18 cellular contexts compared by ENCODE assay signal in genomic region chr9:38232895-38233294, GRCh38.
DNase-seq lines count a peak whose midpoint lies in the region; ATAC-seq, FAIRE-seq and TF ChIP-seq lines count a peak whose summit lies in the region.
"Had no signal": no experiment of that assay in that cellular context is flagged by ENCODE, and none has a peak within 500 bp of the region (broad histone marks: within the 10 kb centered on the region; RNA-seq: fewer than 3 reads in every experiment).

No MANE protein-coding gene starts in this region.

- H4K91ac ChIP-seq in IMR-90 (ENCODE audit: insufficient read depth, low read depth, low read length) (no peak overlapping the region), mesenchymal stem cell (ENCODE audit: low read length) (no peak overlapping the region)

- WGBS in IMR-90 (ENCODE audit: extremely low coverage in 2 of 2, insufficient read length in 1 of 2), 2 experiments: 92% methylated on average over 2 of the region's 6 CpGs; no CpG with 5 or more reads in 1 of the 2 experiments
- WGBS in mesenchymal stem cell: 88% methylated on average over 6 of the region's 6 CpGs

- H3K23ac ChIP-seq in IMR-90 (ENCODE audit: low read depth, low read length) (no peak overlapping the region), mesenchymal stem cell (ENCODE audit: low read length in 2 of 2) (no peak overlapping the region)

- H3K9ac ChIP-seq in IMR-90 (ENCODE audit: low read depth, low read length): no peak overlapping the region
- no peak overlapping the region for H3K9ac ChIP-seq in mesenchymal stem cell (ENCODE audit: low read length)

- no peak overlapping the region for H3K56ac ChIP-seq in IMR-90 (ENCODE audit: extremely low read depth, insufficient read depth, low read length)

- H4K5ac ChIP-seq in IMR-90 (ENCODE audit: low read depth, low read length): no peak overlapping the region

- no peak overlapping the region for H2AFZ ChIP-seq in IMR-90 (replicated peaks; ENCODE audit: low read length, poor library complexity)
- H2AFZ ChIP-seq in mesenchymal stem cell (ENCODE audit: low read depth, low read length): no peak overlapping the region

- no peak for ATAC-seq in IMR-90 (ENCODE audit: low read depth)
- ATAC-seq: CD8-positive, alpha-beta T cell; Panc1 had no signal

- POLR2A ChIA-PET in IMR-90 (lab: Charles Lee; ENCODE audit: unreplicated experiment): no interaction called here

- no peak overlapping the region for H4K8ac ChIP-seq in IMR-90 (ENCODE audit: low read depth in 2 of 2, low read length in 2 of 2)
- no peak overlapping the region for H4K8ac ChIP-seq in mesenchymal stem cell (ENCODE audit: low read length)

- H3K4me3 ChIP-seq in IMR-90 (ENCODE audit: insufficient read depth, low read depth, low read length) (no peak overlapping the region), mesenchymal stem cell (ENCODE audit: insufficient read depth in 1 of 2, low read depth in 1 of 2, low read length in 2 of 2) (no peak overlapping the region)

- H2BK15ac ChIP-seq in IMR-90 (ENCODE audit: low read depth, low read length) (no peak overlapping the region), mesenchymal stem cell (ENCODE audit: low read depth, poor library complexity, severe bottlenecking) (no peak overlapping the region)

- H2BK5ac ChIP-seq in IMR-90 (ENCODE audit: low read depth, low read length, poor library complexity, severe bottlenecking) (no peak overlapping the region), mesenchymal stem cell (ENCODE audit: low read depth, low read length, poor library complexity, severe bottlenecking) (no peak overlapping the region)

- TF ChIP-seq CTCF in IMR-90 (conservative IDR thresholded peaks at IDR 0.05; ENCODE audit: low read depth, low read length) (no peak), osteocyte (IDR thresholded peaks at IDR 0.05) (no peak)

- no peak overlapping the region for H3K14ac ChIP-seq in IMR-90 (replicated peaks; ENCODE audit: low read depth, low read length)
- H3K14ac ChIP-seq in mesenchymal stem cell (ENCODE audit: low read length in 2 of 2): no peak overlapping the region

- H2BK120ac ChIP-seq in IMR-90 (ENCODE audit: low read depth, low read length) (no peak overlapping the region), mesenchymal stem cell (ENCODE audit: low read depth, low read length) (no peak overlapping the region)

- no peak overlapping the region for H2AK5ac ChIP-seq in IMR-90 (ENCODE audit: low read depth, low read length)
- no peak overlapping the region for H2AK5ac ChIP-seq in mesenchymal stem cell (ENCODE audit: low read length, severe bottlenecking)

- H3K79me1 ChIP-seq in IMR-90 (ENCODE audit: low read depth in 1 of 2, low read length in 2 of 2) (no peaks in the 10 kb centered on the region), mesenchymal stem cell (replicated peaks; ENCODE audit: low read length, poor library complexity, severe bottlenecking) (no peaks in the 10 kb centered on the region)

- H3K4me2 ChIP-seq in IMR-90 (ENCODE audit: low read depth, low read length) (no peak overlapping the region), mesenchymal stem cell (ENCODE audit: low read length, poor library complexity, severe bottlenecking) (no peak overlapping the region)

- no peak overlapping the region for H2BK20ac ChIP-seq in IMR-90 (ENCODE audit: low read depth, low read length)

- H3K4ac ChIP-seq in IMR-90 (ENCODE audit: low read depth, low read length) (no peak overlapping the region), mesenchymal stem cell (ENCODE audit: low read depth in 1 of 2, low read length in 2 of 2) (no peak overlapping the region)

- dilution Hi-C loops in IMR-90 (cut with HindIII; ENCODE audit: low sequenced_read_pairs, unreplicated experiment): no loop called here

- H3K9me3 ChIP-seq in IMR-90 (ENCODE audit: control insufficient read depth, insufficient read depth, low read length) (no peaks in the 10 kb centered on the region), mesenchymal stem cell (ENCODE audit: control insufficient read depth, low read length) (no peaks in the 10 kb centered on the region)
- H3K9me3 ChIP-seq: BE2C had no signal

- H3K27ac ChIP-seq in IMR-90 (ENCODE audit: insufficient read depth, low read length) (no peak overlapping the region), mesenchymal stem cell (ENCODE audit: low read length, poor library complexity, severe bottlenecking) (no peak overlapping the region)

- no peak for TF ChIP-seq RAD21 in IMR-90 (IDR thresholded peaks at IDR 0.05; ENCODE audit: low read length)

- no peaks in the 10 kb centered on the region for H3K36me3 ChIP-seq in IMR-90 (ENCODE audit: control insufficient read depth, insufficient read depth, low read length)
- no peaks in the 10 kb centered on the region for H3K36me3 ChIP-seq in mesenchymal stem cell (ENCODE audit: control insufficient read depth in 1 of 2, insufficient read depth in 2 of 2, low read depth in 1 of 2, low read length in 2 of 2)
- H3K36me3 ChIP-seq: BE2C had no signal

- H3K4me3 Mint-ChIP-seq in osteocyte (ENCODE audit: unreplicated experiment): no peak overlapping the region
- H3K4me3 Mint-ChIP-seq: CD8-positive, alpha-beta T cell had no signal

- in situ Hi-C loops in IMR-90 (cut with MboI; ENCODE audit: low sequenced_read_pairs): no loop called here

- no peak overlapping the region for H2BK12ac ChIP-seq in mesenchymal stem cell (ENCODE audit: low read length in 2 of 2)

- peaks cover 10% of the 10 kb centered on the region for H3K4me1 Mint-ChIP-seq in osteocyte (ENCODE audit: unreplicated experiment)

- H2AK9ac ChIP-seq in IMR-90 (replicated peaks; ENCODE audit: low read depth, low read length, poor library complexity): peak overlapping the region; percentile 29

- H3K27ac Mint-ChIP-seq in osteocyte (ENCODE audit: unreplicated experiment): no peak overlapping the region
- H3K27ac Mint-ChIP-seq: CD8-positive, alpha-beta T cell had no signal

- BruUV-seq in IMR-90 (replicated peaks; lab: Mats Ljungman, UMichigan): no TSS peak

- no peaks in the 10 kb centered on the region for H4K20me1 ChIP-seq in IMR-90 (ENCODE audit: insufficient read depth, low read length)

- H3K9me3 Mint-ChIP-seq in osteocyte (ENCODE audit: unreplicated experiment): no peaks in the 10 kb centered on the region
- H3K9me3 Mint-ChIP-seq: CD8-positive, alpha-beta T cell had no signal

- DNase-seq in NCI-H748 (lab: John Stamatoyannopoulos, UW; ENCODE audit: unreplicated experiment): peak; percentile 28
- no peak for DNase-seq in NCI-H748 treated with DMSO at 0.1 percent for 48 hours (lab: John Stamatoyannopoulos, UW)
- no peak for DNase-seq in IMR-90
- DNase-seq in cerebellar cortex (ENCODE audit: low spot score): peak; percentile 4
- DNase-seq in osteocyte (ENCODE audit: extremely low spot score, unreplicated experiment): peak; percentile 71
- DNase-seq in urothelium cell line (ENCODE audit: low spot score): no peak
- DNase-seq in mesenchymal stem cell: no peak
- DNase-seq in HCEC 1CT: no peak
- DNase-seq: 8988T, EL, Karpas-422, NCI-H1105, NCI-H1930, NCI-H446 had no signal

- CTCF ChIA-PET in IMR-90 (lab: Yijun Ruan, JAX): no interaction called here

- H3K27me3 ChIP-seq in IMR-90 (ENCODE audit: control insufficient read depth, insufficient read depth, low read length): peaks cover 62% of the 10 kb centered on the region
- peaks cover 12 to 25% of the 10 kb centered on the region in 2 experiments for H3K27me3 ChIP-seq in mesenchymal stem cell (ENCODE audit: control insufficient read depth in 1 of 2, insufficient read depth in 1 of 2, low read length in 2 of 2)

- peaks cover 50% of the 10 kb centered on the region for H3K27me3 Mint-ChIP-seq in osteocyte (ENCODE audit: unreplicated experiment)

- H3K36me3 Mint-ChIP-seq in osteocyte (ENCODE audit: unreplicated experiment): no peaks in the 10 kb centered on the region
- H3K36me3 Mint-ChIP-seq: CD8-positive, alpha-beta T cell had no signal

- no peak for TF ChIP-seq POLR2A in IMR-90 (IDR thresholded peaks at IDR 0.05; ENCODE audit: low read depth, low read length)

- FAIRE-seq in urothelium cell line (lab: Jason Lieb, UNC): no peak
- FAIRE-seq: H54 had no signal

- no peak overlapping the region for H3K18ac ChIP-seq in IMR-90 (ENCODE audit: low read depth, low read length)
- H3K18ac ChIP-seq in mesenchymal stem cell (ENCODE audit: low read depth in 1 of 2, low read length in 2 of 2): no peak overlapping the region

- H3K9me1 ChIP-seq in IMR-90 (ENCODE audit: insufficient read depth, low read length): no peaks in the 10 kb centered on the region

- H3K4me1 ChIP-seq in IMR-90 (ENCODE audit: control insufficient read depth, insufficient read depth, low read length): no peaks in the 10 kb centered on the region
- H3K4me1 ChIP-seq in mesenchymal stem cell (ENCODE audit: control insufficient read depth, insufficient read depth, low read depth, low read length): peaks cover 4% of the 10 kb centered on the region

- intact Hi-C loops in IMR-90 (cut with micrococcal nuclease): no loop called here

TF ChIP-seq in IMR-90, 13 proteins besides CTCF, POLR2A, EP300 and RAD21 (continues in another document):
- TF ChIP-seq RCOR1 (IDR thresholded peaks at IDR 0.05; ENCODE audit: insufficient replicate concordance, low read length) (no peak), MAFK (IDR thresholded peaks at IDR 0.05; ENCODE audit: low read depth, low read length) (no peak), USF2 (IDR thresholded peaks at IDR 0.05; ENCODE audit: low read depth, low read length) (no peak), FOS (IDR thresholded peaks at IDR 0.05; ENCODE audit: low read depth, low read length) (no peak), NFE2L2 (IDR thresholded peaks at IDR 0.05; ENCODE audit: low read depth, low read length) (no peak), MXI1 (IDR thresholded peaks at IDR 0.05; ENCODE audit: borderline replicate concordance, low read depth, low read length) (no peak), CHD1 (IDR thresholded peaks at IDR 0.05; ENCODE audit: low read depth, low read length) (no peak), MAZ (IDR thresholded peaks at IDR 0.05; ENCODE audit: borderline replicate concordance, low read depth, low read length) (no peak), BHLHE40 (IDR thresholded peaks at IDR 0.05; ENCODE audit: low read depth, low read length) (no peak), CEBPB (IDR thresholded peaks at IDR 0.05; ENCODE audit: low read depth, low read length) (no peak), SMC3 (IDR thresholded peaks at IDR 0.05; ENCODE audit: low read depth, low read length) (no peak), RFX5 (IDR thresholded peaks at IDR 0.05; ENCODE audit: low read depth, low read length) (no peak)

Comparison
In these comparisons a context has a peak if more than half of its experiments do, and no peak if none do; other contexts are left out.
1. DNase-seq: peak in NCI-H748 (single experiment), cerebellar cortex (single experiment) and osteocyte (single experiment); none in NCI-H748 treated with DMSO at 0.1 percent for 48 hours (single experiment), IMR-90 (single experiment), urothelium cell line (single experiment), mesenchymal stem cell (single experiment) and HCEC 1CT (single experiment).